Comparison of ENCODE assay signal across 1 cellular context in the genomic region with DNA sequence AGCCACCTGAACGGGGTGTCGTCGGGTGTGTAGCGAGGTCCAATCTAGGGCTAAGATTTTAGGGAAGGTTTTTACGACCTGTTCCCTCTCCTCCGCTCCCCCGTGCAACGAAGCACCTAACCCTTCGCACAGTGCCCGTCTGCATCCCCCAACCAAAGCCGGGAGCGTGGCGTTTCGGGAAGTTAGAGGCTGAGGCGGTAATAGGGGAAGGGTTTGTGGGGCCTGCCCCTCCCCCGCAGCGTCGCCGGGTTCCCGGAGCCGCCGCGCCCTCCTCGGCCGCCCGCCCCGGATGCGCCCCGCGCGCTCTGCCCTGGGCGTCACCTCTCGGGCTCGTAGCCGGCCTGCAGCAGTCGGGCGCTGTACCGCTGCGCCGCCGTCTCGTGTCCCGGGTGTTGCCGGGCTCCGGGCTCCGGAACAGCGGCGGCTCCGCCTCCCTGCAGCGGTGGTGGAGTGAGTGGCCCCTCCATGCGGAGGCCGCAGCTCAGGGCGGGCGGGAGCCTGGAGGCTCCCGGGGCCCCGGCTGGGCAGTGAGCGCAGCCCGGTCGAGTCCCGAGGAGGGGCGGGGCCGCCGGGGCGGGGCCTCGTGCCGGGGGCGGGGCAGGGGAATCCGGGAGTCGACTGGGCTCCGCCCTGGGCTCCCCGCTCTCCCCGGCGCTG.
TF ChIP-seq lines count a peak whose summit lies in the region.

Gene IMPDH1, minus strand, starts transcription at position 548 of the 657 bp plus-strand sequence. Its CDS starts 81 bp downstream, at position 467.

TF ChIP-seq in HEK293, 187 proteins besides CTCF, POLR2A, EP300 and RAD21 (continued from another document):
- TF ChIP-seq ZNF704 (tag by site-specific recombination; IDR thresholded peaks at IDR 0.05) (no peak), PRDM2 (tag by site-specific recombination; IDR thresholded peaks at IDR 0.05; ENCODE audit: borderline replicate concordance) (no peak), ZNF449 (tag by site-specific recombination; IDR thresholded peaks at IDR 0.05) (peak; percentile 75; the same call in 1 of the 2 replicates), ZNF341 (tag by site-specific recombination; IDR thresholded peaks at IDR 0.05; ENCODE audit: low read depth) (peak; percentile 84), IKZF3 (tag by site-specific recombination; IDR thresholded peaks at IDR 0.05) (peak; percentile 18; the same call in 1 of the 2 replicates)
